7 cellular contexts compared by ENCODE assay signal in the genomic region with DNA sequence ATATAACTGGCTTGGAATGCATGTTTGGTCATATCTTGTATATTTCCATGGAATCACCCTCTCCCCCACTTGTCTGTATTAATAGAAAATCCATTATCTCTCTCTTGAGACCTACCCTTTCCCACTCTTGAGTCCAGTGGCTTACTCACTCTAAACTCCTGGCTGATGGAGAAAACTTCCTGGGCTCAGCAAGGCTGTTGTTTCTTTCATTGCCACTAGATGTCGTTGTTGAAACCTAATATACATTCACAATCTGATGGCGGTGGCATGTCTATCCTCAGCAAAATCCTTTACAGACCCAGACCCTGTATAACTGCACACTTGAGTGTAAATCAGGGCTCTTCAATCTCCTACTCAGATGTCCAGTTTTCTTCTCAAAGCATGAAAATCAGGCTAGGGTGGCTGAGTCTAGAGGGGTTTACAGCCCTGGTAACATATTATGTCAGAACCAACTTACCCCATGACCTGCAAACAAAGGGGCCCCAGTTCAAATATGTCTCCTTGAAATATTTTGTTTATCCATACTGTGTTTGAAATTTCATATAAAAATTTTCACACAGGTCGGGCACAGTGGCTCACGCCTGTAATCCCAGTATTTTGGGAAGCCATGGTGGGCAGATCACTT.
DNase-seq lines count a peak whose midpoint lies in the region; ATAC-seq and TF ChIP-seq lines count a peak whose summit lies in the region.

No MANE protein-coding gene starts in this region.

- H3K9me3 Mint-ChIP-seq in brain, result peaks cover 4 to 14% (median 8%) of the 10 kb centered on the region in 5 experiments

- H3K27ac Mint-ChIP-seq in brain, result no peak overlapping the region

- peaks cover 9% of the 10 kb centered on the region for H3K27me3 Mint-ChIP-seq in brain

- H3K4me1 Mint-ChIP-seq in brain, result no peaks in the 10 kb centered on the region

- 51 to 54% methylated on average over 4 of the region's 4 CpGs for WGBS in aorta, 2 donors

- H3K79me2 ChIP-seq in OCI-LY3 (ENCODE audit: low read length), result no peaks in the 10 kb centered on the region

- peak; percentile 87 for TF ChIP-seq CTCF in OCI-LY3 (IDR thresholded peaks at IDR 0.05; ENCODE audit: low read depth, low read length)
- TF ChIP-seq CTCF in brain (conservative IDR thresholded peaks at IDR 0.05), result peak; percentile 38 to 69
- peak; percentile 79 to 82 for TF ChIP-seq CTCF in left lung (IDR thresholded peaks at IDR 0.05)

- H3K36me3 ChIP-seq in OCI-LY3 (replicated peaks; ENCODE audit: low read depth, low read length) (no peaks in the 10 kb centered on the region), left lung (no peaks in the 10 kb centered on the region), aorta (ENCODE audit: control insufficient read depth in 1 of 2, insufficient read depth in 2 of 2, low read length in 1 of 2) (no peaks in the 10 kb centered on the region)

- H3K27ac ChIP-seq in OCI-LY3 (ENCODE audit: low read length), result no peak overlapping the region
- no peak overlapping the region for H3K27ac ChIP-seq in left lung
- H3K27ac ChIP-seq in aorta (ENCODE audit: low read depth in 1 of 2, low read length in 2 of 2), result no peak overlapping the region

- no peaks in the 10 kb centered on the region for H4K20me1 ChIP-seq in OCI-LY3 (ENCODE audit: insufficient read depth, low read length)

- H2AFZ ChIP-seq in OCI-LY3 (ENCODE audit: low read depth, low read length), result no peak overlapping the region

- peak overlapping the region; percentile 27; the same call in 1 of the 2 replicates for H3K4me2 ChIP-seq in OCI-LY3 (ENCODE audit: low read length)

- H3K36me3 Mint-ChIP-seq in brain, result no peaks in the 10 kb centered on the region

- H3K4me1 ChIP-seq in OCI-LY3 (ENCODE audit: low read length), result peaks cover 28% of the 10 kb centered on the region
- no peaks in the 10 kb centered on the region for H3K4me1 ChIP-seq in left lung
- no peaks in the 10 kb centered on the region for H3K4me1 ChIP-seq in aorta (ENCODE audit: control insufficient read depth in 1 of 2, insufficient read depth in 2 of 2, low read length in 2 of 2)

- no peak overlapping the region for H3K4me3 Mint-ChIP-seq in brain

- H3K4me3 ChIP-seq in OCI-LY3 (ENCODE audit: low read length) (no peak overlapping the region), left lung (no peak overlapping the region), aorta (ENCODE audit: low read length in 2 of 2) (no peak overlapping the region)

- no peaks in the 10 kb centered on the region for H3K9me3 ChIP-seq in OCI-LY3 (ENCODE audit: insufficient read depth, low read length)
- peaks cover 0 to 5% of the 10 kb centered on the region in 2 donors for H3K9me3 ChIP-seq in left lung
- H3K9me3 ChIP-seq in aorta (ENCODE audit: control insufficient read depth, low read length), result no peaks in the 10 kb centered on the region

- DNase-seq in ELR (ENCODE audit: low read depth) (peak; percentile 77), left lung (no peak), aorta (no peak)

- intact Hi-C loops in left lung (cut with DNase I), result no loop called here
- intact Hi-C loops in aorta (cut with DNase I), result no loop called here

- no peak overlapping the region for H3K9ac ChIP-seq in OCI-LY3 (ENCODE audit: low read length)

- no peaks in the 10 kb centered on the region for H3K27me3 ChIP-seq in OCI-LY3 (ENCODE audit: low read depth, low read length)
- no peaks in the 10 kb centered on the region for H3K27me3 ChIP-seq in left lung
- no peaks in the 10 kb centered on the region for H3K27me3 ChIP-seq in aorta (ENCODE audit: control insufficient read depth in 1 of 2, insufficient read depth in 2 of 2, low read length in 1 of 2)

- ATAC-seq in GM19328 (IDR thresholded peaks at IDR 0.05; ENCODE audit: unreplicated experiment), result peak; percentile 84
- peak; percentile 87 for ATAC-seq in HG03442 (IDR thresholded peaks at IDR 0.05; ENCODE audit: unreplicated experiment)
- ATAC-seq in left lung, result peak; percentile 92
- ATAC-seq in aorta (ENCODE audit: low FRiP score), result peak; percentile 56
